Comparison of ENCODE assay signal across 1 cellular context in genomic region chr9:105291422-105291859, GRCh38.
A peak's percentile ranks its signal among the peaks of the same experiment; 100 is the strongest.
TF ChIP-seq lines count a peak whose summit lies in the region.

No MANE protein-coding gene starts in this region.

TF ChIP-seq in HepG2, 621 proteins besides CTCF, POLR2A, EP300 and RAD21 (continued from another document and continues in another):
- TF ChIP-seq ZNF281 (CRISPR knock-in tag; IDR thresholded peaks at IDR 0.05; ENCODE audit: borderline replicate concordance) (peak; percentile 99), GPN1 (CRISPR knock-in tag; IDR thresholded peaks at IDR 0.05; ENCODE audit: borderline replicate concordance) (no peak), KMT2A (CRISPR knock-in tag; IDR thresholded peaks at IDR 0.05) (0 out of 2 replicates have a peak, but pooled peaks have one; percentile 54), KLF11 (CRISPR knock-in tag; IDR thresholded peaks at IDR 0.05) (0 out of 2 replicates have a peak, but pooled peaks have one; percentile 35), ZMYM2 (CRISPR knock-in tag; IDR thresholded peaks at IDR 0.05) (peak; percentile 85), HDAC1 (CRISPR knock-in tag; IDR thresholded peaks at IDR 0.05) (peak; percentile 83), ZBTB2 (CRISPR knock-in tag; IDR thresholded peaks at IDR 0.05; ENCODE audit: low read depth) (no peak), GFI1 (CRISPR knock-in tag; IDR thresholded peaks at IDR 0.05; ENCODE audit: borderline replicate concordance) (peak; percentile 73; the same call in 1 of the 2 replicates), RCOR2 (CRISPR knock-in tag; IDR thresholded peaks at IDR 0.05) (peak; percentile 94), MIER2 (CRISPR knock-in tag; IDR thresholded peaks at IDR 0.05) (peak; percentile 44; the same call in 1 of the 2 replicates), KLF6 (CRISPR knock-in tag; IDR thresholded peaks at IDR 0.05) (peak; percentile 56; the same call in 1 of the 2 replicates), FOXP4 (CRISPR knock-in tag; IDR thresholded peaks at IDR 0.05) (peak; percentile 90), ZBTB40 (IDR thresholded peaks at IDR 0.05) (no peak), ZBTB40 (CRISPR knock-in tag; IDR thresholded peaks at IDR 0.05) (no peak; the same call in 1 of the 2 replicates), SAP130 (CRISPR knock-in tag; IDR thresholded peaks at IDR 0.05; ENCODE audit: low read depth) (peak; percentile 72), ZFP1 (CRISPR knock-in tag; IDR thresholded peaks at IDR 0.05) (peak; percentile 84), ZNF629 (CRISPR knock-in tag; conservative IDR thresholded peaks at IDR 0.05) (no peak), HNF4G (IDR thresholded peaks at IDR 0.05; ENCODE audit: borderline replicate concordance, low read depth, low read length) (peak; percentile 92; the same call in 1 of the 2 replicates), HNF4G (CRISPR knock-in tag; IDR thresholded peaks at IDR 0.05; ENCODE audit: borderline replicate concordance, low read depth) (peak; percentile 94), ERF (CRISPR knock-in tag; IDR thresholded peaks at IDR 0.05) (peak; percentile 70; the same call in 1 of the 2 replicates), ZNF24 (IDR thresholded peaks at IDR 0.05) (peak; percentile 55; the same call in 1 of the 2 replicates), DMAP1 (CRISPR knock-in tag; IDR thresholded peaks at IDR 0.05) (peak; percentile 57), KAT2B (IDR thresholded peaks at IDR 0.05; ENCODE audit: borderline replicate concordance, low read depth, low read length) (no peak), RXRB (CRISPR knock-in tag; IDR thresholded peaks at IDR 0.05; ENCODE audit: borderline replicate concordance) (peak; percentile 93), YEATS4 (CRISPR knock-in tag; IDR thresholded peaks at IDR 0.05; ENCODE audit: borderline replicate concordance) (no peak), AKAP8 (CRISPR knock-in tag; IDR thresholded peaks at IDR 0.05) (0 out of 2 replicates have a peak, but pooled peaks have one; percentile 48), NFIC (IDR thresholded peaks at IDR 0.05; ENCODE audit: low read length) (peak; percentile 93), SMAD3 (CRISPR knock-in tag; IDR thresholded peaks at IDR 0.05) (0 out of 2 replicates have a peak, but pooled peaks have one; percentile 72), TFAP4 (IDR thresholded peaks at IDR 0.05; ENCODE audit: borderline replicate concordance, low read depth) (peak; percentile 56; the same call in 1 of the 2 replicates), ZNF143 (CRISPR knock-in tag; IDR thresholded peaks at IDR 0.05) (0 out of 2 replicates have a peak, but pooled peaks have one; percentile 49), ATF4 (CRISPR knock-in tag; IDR thresholded peaks at IDR 0.05) (peak in 1 of 2 experiments; percentile 68; a peak in 1 of 4 replicates), MTERF4 (CRISPR knock-in tag; IDR thresholded peaks at IDR 0.05) (no peak), ETV5 (CRISPR knock-in tag; IDR thresholded peaks at IDR 0.05; ENCODE audit: borderline replicate concordance) (peak; percentile 97), HOXA3 (CRISPR knock-in tag; IDR thresholded peaks at IDR 0.05) (peak; percentile 65), TRIM24 (CRISPR knock-in tag; IDR thresholded peaks at IDR 0.05) (peak; percentile 73; the same call in 1 of the 2 replicates), ELF1 (CRISPR knock-in tag; IDR thresholded peaks at IDR 0.05) (0 out of 2 replicates have a peak, but pooled peaks have one; percentile 30), ZNF841 (CRISPR knock-in tag; IDR thresholded peaks at IDR 0.05; ENCODE audit: borderline replicate concordance) (no peak), SOX5 (CRISPR knock-in tag; IDR thresholded peaks at IDR 0.05; ENCODE audit: borderline replicate concordance) (peak; percentile 91), ATF6 (CRISPR knock-in tag; conservative IDR thresholded peaks at IDR 0.05) (no peak), LCORL (IDR thresholded peaks at IDR 0.05) (peak; percentile 59; the same call in 1 of the 2 replicates), LCORL (CRISPR knock-in tag; IDR thresholded peaks at IDR 0.05) (peak; percentile 97), DR1 (CRISPR knock-in tag; IDR thresholded peaks at IDR 0.05) (no peak), ZNF619 (CRISPR knock-in tag; IDR thresholded peaks at IDR 0.05) (0 out of 2 replicates have a peak, but pooled peaks have one; percentile 26), MIXL1 (CRISPR knock-in tag; IDR thresholded peaks at IDR 0.05) (peak; percentile 94)
